ENCODE assay signal across 8 cellular contexts in the genomic region with DNA sequence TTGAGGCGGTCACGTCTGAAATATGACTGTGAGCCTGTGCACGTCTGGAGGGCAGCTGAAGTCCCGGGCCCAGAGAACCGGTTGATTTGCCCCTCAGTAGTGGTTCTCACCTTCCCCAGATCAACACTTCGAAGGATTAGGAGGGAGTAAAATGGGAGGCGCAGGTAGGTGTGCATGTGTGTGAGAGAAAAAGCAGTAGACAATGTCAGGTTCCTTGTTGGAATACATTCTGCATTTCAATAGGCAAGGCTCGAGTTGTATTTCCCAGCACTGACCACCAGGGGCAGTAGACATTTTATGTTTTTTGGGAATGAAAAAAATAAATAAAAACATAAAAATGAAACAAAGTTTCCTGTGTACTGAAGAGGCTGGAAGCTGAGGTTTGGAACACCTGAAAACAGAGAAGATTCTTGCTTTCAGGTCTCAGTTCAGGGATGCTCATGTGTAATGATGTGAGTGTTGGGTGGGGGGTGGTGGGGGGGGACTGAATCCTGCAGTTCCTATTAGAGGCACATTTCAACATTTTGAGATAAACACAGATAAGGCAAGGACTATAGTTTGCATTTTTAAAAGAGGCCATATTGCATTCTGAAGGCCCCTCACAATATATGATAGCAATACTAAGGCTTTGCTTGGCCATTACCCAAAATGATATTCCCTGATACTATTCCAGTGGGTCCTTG.
A peak's percentile ranks its signal among the peaks of the same experiment; 100 is the strongest.
DNase-seq lines count a peak whose midpoint lies in the region; ATAC-seq, FAIRE-seq and TF ChIP-seq lines count a peak whose summit lies in the region.

No MANE protein-coding gene starts in this region.

- H3K4me2 ChIP-seq in astrocyte (ENCODE audit: low read length) = no peak overlapping the region

- no peak overlapping the region for H3K4me3 ChIP-seq in astrocyte (ENCODE audit: insufficient read depth, low read depth, low read length)
- no peak overlapping the region for H3K4me3 ChIP-seq in left lung

- no peaks in the 10 kb centered on the region for H3K36me3 Mint-ChIP-seq in activated T-cell treated with anti-CD3 and anti-CD28 coated beads, Interleukin-2, amount 50 U/mL, for 72 hours (ENCODE audit: insufficient read depth in 2 of 2)
- peaks cover 14% of the 10 kb centered on the region for H3K36me3 Mint-ChIP-seq in astrocyte (ENCODE audit: low read depth, unreplicated experiment)

- no peak overlapping the region for H3K27ac Mint-ChIP-seq in activated T-cell treated with anti-CD3 and anti-CD28 coated beads, Interleukin-2, amount 50 U/mL, for 72 hours
- H3K27ac Mint-ChIP-seq in astrocyte (ENCODE audit: unreplicated experiment) = no peak overlapping the region

- no peak for FAIRE-seq in astrocyte (lab: Jason Lieb, UNC)

- TF ChIP-seq CTCF in LNCAP (IDR thresholded peaks at IDR 0.05) (peak; percentile 85), astrocyte (IDR thresholded peaks at IDR 0.05; ENCODE audit: insufficient read depth, low read depth, low read length) (peak; percentile 92), left lung (IDR thresholded peaks at IDR 0.05) (peak; percentile 52 to 66)

- H3K9me3 Mint-ChIP-seq in activated T-cell treated with anti-CD3 and anti-CD28 coated beads, Interleukin-2, amount 50 U/mL, for 72 hours = no peaks in the 10 kb centered on the region
- no peaks in the 10 kb centered on the region for H3K9me3 Mint-ChIP-seq in astrocyte (ENCODE audit: unreplicated experiment)

- H3K9me3 ChIP-seq in astrocyte (ENCODE audit: insufficient read depth, low read depth, low read length) = no peaks in the 10 kb centered on the region
- no peaks in the 10 kb centered on the region for H3K9me3 ChIP-seq in left lung

- intact Hi-C loops in left lung (cut with DNase I) = no loop called here

- H3K4me1 ChIP-seq in astrocyte (ENCODE audit: insufficient read depth, low read length) (no peaks in the 10 kb centered on the region), left lung (no peaks in the 10 kb centered on the region)

- peaks cover 19% of the 10 kb centered on the region for H3K27me3 Mint-ChIP-seq in activated T-cell treated with anti-CD3 and anti-CD28 coated beads, Interleukin-2, amount 50 U/mL, for 72 hours (ENCODE audit: low read depth)
- peaks cover 9% of the 10 kb centered on the region for H3K27me3 Mint-ChIP-seq in astrocyte (ENCODE audit: low read depth, unreplicated experiment)

- no peak overlapping the region for H3K4me3 Mint-ChIP-seq in activated T-cell treated with anti-CD3 and anti-CD28 coated beads, Interleukin-2, amount 50 U/mL, for 72 hours
- H3K4me3 Mint-ChIP-seq in astrocyte (ENCODE audit: unreplicated experiment) = no peak overlapping the region

- H3K27me3 ChIP-seq in astrocyte (ENCODE audit: insufficient read depth, low read length) = peaks cover 7% of the 10 kb centered on the region
- peaks cover 0 to 17% of the 10 kb centered on the region in 2 donors for H3K27me3 ChIP-seq in left lung

- no peak overlapping the region for H3K27ac ChIP-seq in astrocyte (ENCODE audit: low read depth, low read length)
- no peak overlapping the region for H3K27ac ChIP-seq in left lung

- H3K36me3 ChIP-seq in astrocyte (ENCODE audit: insufficient read depth, low read length) (no peaks in the 10 kb centered on the region), left lung (no peaks in the 10 kb centered on the region)

- DNase-seq in activated T-cell treated with anti-CD3 and anti-CD28 coated beads, Interleukin-2, amount 50 U/mL, for 72 hours = peak; percentile 11 to 30
- DNase-seq in activated T-cell treated with anti-CD3 and anti-CD28 coated beads, Interleukin-2, amount 50 U/mL, for 1 hour = no peak
- DNase-seq in astrocyte (ENCODE audit: low read depth) (no peak), left lung (no peak), SIG-M5 treated with dmso at 0.1 percent for 504 hours (lab: John Stamatoyannopoulos, UW; ENCODE audit: unreplicated experiment) (no peak)

- ATAC-seq in activated T-cell treated with anti-CD3 and anti-CD28 coated beads, Interleukin-2, amount 50 U/mL, for 72 hours (replicated peaks in 1 of 2) = no peak
- ATAC-seq in left lung (peak; percentile 39), GM18505 (IDR thresholded peaks at IDR 0.05; ENCODE audit: unreplicated experiment) (no peak), GM18867 (IDR thresholded peaks at IDR 0.05; ENCODE audit: unreplicated experiment) (no peak)

- no peak overlapping the region for H2AFZ ChIP-seq in astrocyte (ENCODE audit: low read depth, low read length)

- H4K20me1 ChIP-seq in astrocyte (ENCODE audit: insufficient read depth, low read length) = no peaks in the 10 kb centered on the region

- H3K4me1 Mint-ChIP-seq in activated T-cell treated with anti-CD3 and anti-CD28 coated beads, Interleukin-2, amount 50 U/mL, for 72 hours (ENCODE audit: low read depth) = no peaks in the 10 kb centered on the region
- peaks cover 5% of the 10 kb centered on the region for H3K4me1 Mint-ChIP-seq in astrocyte (ENCODE audit: low read depth, unreplicated experiment)

- no peak for TF ChIP-seq POLR2A in GM18505 (IDR thresholded peaks at IDR 0.05; ENCODE audit: borderline replicate concordance, extremely low read depth, insufficient read depth, insufficient read length)

- no peak overlapping the region for H3K9ac ChIP-seq in astrocyte (ENCODE audit: low read length)

- H3K79me2 ChIP-seq in astrocyte (ENCODE audit: insufficient read depth, low read length) = no peaks in the 10 kb centered on the region

Comparison
In these comparisons a context has a peak if more than half of its experiments do, and no peak if none do; other contexts are left out.
1. DNase-seq: peak in activated T-cell treated with anti-CD3 and anti-CD28 coated beads, Interleukin-2, amount 50 U/mL, for 72 hours (2 of 2); none in activated T-cell treated with anti-CD3 and anti-CD28 coated beads, Interleukin-2, amount 50 U/mL, for 1 hour (single experiment), astrocyte (single experiment), left lung (0 of 2) and SIG-M5 treated with dmso at 0.1 percent for 504 hours (single experiment).
2. Peak in every context shown above with its lines, with median percentiles within 50 percentile points of each other: CTCF ChIP-seq.